Comparison of ENCODE assay signal across 35 cellular contexts in genomic region chrX:152932598-152933175, GRCh38.
"Had no signal": no experiment of that assay in that cellular context is flagged by ENCODE, and none has a peak within 500 bp of the region (broad histone marks: within the 10 kb centered on the region; RNA-seq: fewer than 3 reads in every experiment).

No MANE protein-coding gene starts in this region.

- H3K27ac ChIP-seq: adrenal gland, body of pancreas, coronary artery, dorsolateral prefrontal cortex, WERI-Rb-1 had no signal

- DNase-seq: activated B cell treated with CpG ODN at 0.5 μM for 24 hours; activated CD4-positive, alpha-beta T cell treated with anti-CD3 and anti-CD28 coated beads for 48 hours; activated CD4-positive, alpha-beta T cell treated with anti-CD3 and anti-CD28 coated beads, Interleukin-2, amount 50 U/mL, for 1 hour; activated CD4-positive, alpha-beta T cell treated with anti-CD3 and anti-CD28 coated beads, Interleukin-2, amount 50 U/mL, for 48 hours; activated CD8-positive, alpha-beta memory T cell treated with anti-CD3 and anti-CD28 coated beads, Interleukin-2, amount 10 ng/mL, durations not matched to agents 7 days and 5 days; activated CD8-positive, alpha-beta memory T cell treated with anti-CD3 and anti-CD28 coated beads, Interleukin-2, amount 50 U/mL, for 4 hours; activated CD8-positive, alpha-beta T cell treated with anti-CD3 and anti-CD28 coated beads, Interleukin-2, amount 10 ng/mL, durations not matched to agents 7 days and 5 days; activated effector memory CD4-positive, alpha-beta T cell treated with anti-CD3 and anti-CD28 coated beads, Interleukin-2, amount 50 U/mL, for 16 hours; activated naive CD4-positive, alpha-beta T cell treated with anti-CD3 and anti-CD28 coated beads for 36 hours; activated naive CD8-positive, alpha-beta T cell treated with anti-CD3 and anti-CD28 coated beads for 36 hours; activated naive CD8-positive, alpha-beta T cell treated with anti-CD3 and anti-CD28 coated beads, Interleukin-2, amount 50 U/mL, for 24 hours; activated T-cell treated with anti-CD3 and anti-CD28 coated beads, Interleukin-2, amount 50 U/mL, for 1 hour; activated T-cell treated with anti-CD3 and anti-CD28 coated beads, Interleukin-2, amount 50 U/mL, for 48 hours; amygdala; body of pancreas; central memory CD4-positive, alpha-beta T cell; cerebellar nuclear complex; effector memory CD4-positive, alpha-beta T cell; endodermal cell; foreskin fibroblast; SW 1271; T-helper 1 cell; T-helper 17 cell; T1000; WERI-Rb-1 had no signal

- H3K9me3 Mint-ChIP-seq: activated B cell treated with CpG ODN at 0.5 μM for 24 hours; activated naive CD4-positive, alpha-beta T cell treated with anti-CD3 and anti-CD28 coated beads for 36 hours; activated naive CD4-positive, alpha-beta T cell treated with anti-CD3 and anti-CD28 coated beads, Interleukin-2, amount 50 U/mL, for 24 hours; activated naive CD8-positive, alpha-beta T cell treated with anti-CD3 and anti-CD28 coated beads for 36 hours; activated naive CD8-positive, alpha-beta T cell treated with anti-CD3 and anti-CD28 coated beads, Interleukin-2, amount 50 U/mL, for 24 hours; activated T-helper 1 cell treated with anti-CD3 and anti-CD28 coated beads, Interleukin-12 subunit alpha, Interleukin-12 subunit beta, Interleukin-2, Interleukin-4 antibody, amounts not matched to agents 30 ng/mL and 10 ng/mL and 1 ng/mL, durations not matched to agents 14 hours and 24 hours and 36 hours; activated T-helper 2 cell treated with anti-CD3 and anti-CD28 coated beads, Interferon-gamma antibody, Interleukin-2, Interleukin-4, amounts not matched to agents 10 μg/mL and 5 μg/mL and 100 μg/mL, durations not matched to agents 14 hours and 24 hours and 36 hours; dendritic cell treated with granulocyte-macrophage colony-stimulating factor and Interleukin-4, amounts not matched to agents 40 ng/mL and 50 ng/mL, for 4 days; T-helper 2 cell treated with Interferon-gamma antibody and Interleukin-4, amounts not matched to agents 5 μg/mL and 100 μg/mL, for 36 hours had no signal

- H3K27ac Mint-ChIP-seq: activated B cell treated with CpG ODN at 0.5 μM for 24 hours; activated CD8-positive, alpha-beta memory T cell treated with anti-CD3 and anti-CD28 coated beads, Interleukin-2, amount 10 ng/mL, durations not matched to agents 7 days and 5 days; activated CD8-positive, alpha-beta T cell treated with anti-CD3 and anti-CD28 coated beads, Interleukin-2, amount 10 ng/mL, durations not matched to agents 7 days and 5 days; activated naive CD4-positive, alpha-beta T cell treated with anti-CD3 and anti-CD28 coated beads for 36 hours; activated naive CD4-positive, alpha-beta T cell treated with anti-CD3 and anti-CD28 coated beads, Interleukin-2, amount 50 U/mL, for 24 hours; activated naive CD8-positive, alpha-beta T cell treated with anti-CD3 and anti-CD28 coated beads for 36 hours; activated naive CD8-positive, alpha-beta T cell treated with anti-CD3 and anti-CD28 coated beads, Interleukin-2, amount 50 U/mL, for 24 hours; activated T-helper 1 cell treated with anti-CD3 and anti-CD28 coated beads, Interleukin-12 subunit alpha, Interleukin-12 subunit beta, Interleukin-2, Interleukin-4 antibody, amounts not matched to agents 30 ng/mL and 10 ng/mL and 1 ng/mL, durations not matched to agents 14 hours and 24 hours and 36 hours; activated T-helper 2 cell treated with anti-CD3 and anti-CD28 coated beads, Interferon-gamma antibody, Interleukin-2, Interleukin-4, amounts not matched to agents 10 μg/mL and 5 μg/mL and 100 μg/mL, durations not matched to agents 14 hours and 24 hours and 36 hours; dendritic cell treated with granulocyte-macrophage colony-stimulating factor and Interleukin-4, amounts not matched to agents 40 ng/mL and 50 ng/mL, for 4 days; endodermal cell; T-helper 17 cell; T-helper 2 cell treated with Interferon-gamma antibody and Interleukin-4, amounts not matched to agents 5 μg/mL and 100 μg/mL, for 36 hours had no signal

- ATAC-seq: activated CD4-positive, CD25-positive, alpha-beta regulatory T cell treated with anti-CD3 and anti-CD28 coated beads, Interleukin-2, amount 50 U/mL, for 24 hours; activated CD8-positive, alpha-beta memory T cell treated with anti-CD3 and anti-CD28 coated beads, Interleukin-2, amount 10 ng/mL, durations not matched to agents 7 days and 5 days; activated CD8-positive, alpha-beta T cell treated with anti-CD3 and anti-CD28 coated beads, Interleukin-2, amount 10 ng/mL, durations not matched to agents 7 days and 5 days; activated naive CD8-positive, alpha-beta T cell treated with anti-CD3 and anti-CD28 coated beads, Interleukin-2, amount 50 U/mL, for 24 hours; body of pancreas; esophagus mucosa; T-helper 17 cell had no signal

- H3K9me3 ChIP-seq: adrenal gland, body of pancreas had no signal

- H3K4me3 Mint-ChIP-seq: activated B cell treated with CpG ODN at 0.5 μM for 24 hours; activated CD8-positive, alpha-beta memory T cell treated with anti-CD3 and anti-CD28 coated beads, Interleukin-2, amount 10 ng/mL, durations not matched to agents 7 days and 5 days; activated CD8-positive, alpha-beta T cell treated with anti-CD3 and anti-CD28 coated beads, Interleukin-2, amount 10 ng/mL, durations not matched to agents 7 days and 5 days; activated naive CD4-positive, alpha-beta T cell treated with anti-CD3 and anti-CD28 coated beads for 36 hours; activated naive CD4-positive, alpha-beta T cell treated with anti-CD3 and anti-CD28 coated beads, Interleukin-2, amount 50 U/mL, for 24 hours; activated naive CD8-positive, alpha-beta T cell treated with anti-CD3 and anti-CD28 coated beads for 36 hours; activated naive CD8-positive, alpha-beta T cell treated with anti-CD3 and anti-CD28 coated beads, Interleukin-2, amount 50 U/mL, for 24 hours; activated T-helper 1 cell treated with anti-CD3 and anti-CD28 coated beads, Interleukin-12 subunit alpha, Interleukin-12 subunit beta, Interleukin-2, Interleukin-4 antibody, amounts not matched to agents 30 ng/mL and 10 ng/mL and 1 ng/mL, durations not matched to agents 14 hours and 24 hours and 36 hours; dendritic cell treated with granulocyte-macrophage colony-stimulating factor and Interleukin-4, amounts not matched to agents 40 ng/mL and 50 ng/mL, for 4 days; endodermal cell; T-helper 17 cell; T-helper 2 cell treated with Interferon-gamma antibody and Interleukin-4, amounts not matched to agents 5 μg/mL and 100 μg/mL, for 36 hours had no signal

- H3K27me3 Mint-ChIP-seq: activated CD8-positive, alpha-beta memory T cell treated with anti-CD3 and anti-CD28 coated beads, Interleukin-2, amount 10 ng/mL, durations not matched to agents 7 days and 5 days; activated naive CD4-positive, alpha-beta T cell treated with anti-CD3 and anti-CD28 coated beads, Interleukin-2, amount 50 U/mL, for 24 hours; activated naive CD8-positive, alpha-beta T cell treated with anti-CD3 and anti-CD28 coated beads for 36 hours; dendritic cell treated with granulocyte-macrophage colony-stimulating factor and Interleukin-4, amounts not matched to agents 40 ng/mL and 50 ng/mL, for 4 days; T-helper 17 cell had no signal

- H3K4me1 ChIP-seq: adrenal gland, body of pancreas had no signal

- H3K4me1 Mint-ChIP-seq: activated B cell treated with CpG ODN at 0.5 μM for 24 hours; activated CD8-positive, alpha-beta memory T cell treated with anti-CD3 and anti-CD28 coated beads, Interleukin-2, amount 10 ng/mL, durations not matched to agents 7 days and 5 days; activated naive CD4-positive, alpha-beta T cell treated with anti-CD3 and anti-CD28 coated beads, Interleukin-2, amount 50 U/mL, for 24 hours; activated naive CD8-positive, alpha-beta T cell treated with anti-CD3 and anti-CD28 coated beads for 36 hours; activated naive CD8-positive, alpha-beta T cell treated with anti-CD3 and anti-CD28 coated beads, Interleukin-2, amount 50 U/mL, for 24 hours; endodermal cell had no signal

- H3K36me3 ChIP-seq: adrenal gland, WERI-Rb-1 had no signal

- H3K4me3 ChIP-seq: adrenal gland, body of pancreas, coronary artery, dorsolateral prefrontal cortex had no signal

- H3K36me3 Mint-ChIP-seq: activated CD8-positive, alpha-beta memory T cell treated with anti-CD3 and anti-CD28 coated beads, Interleukin-2, amount 10 ng/mL, durations not matched to agents 7 days and 5 days; activated naive CD4-positive, alpha-beta T cell treated with anti-CD3 and anti-CD28 coated beads, Interleukin-2, amount 50 U/mL, for 24 hours; activated naive CD8-positive, alpha-beta T cell treated with anti-CD3 and anti-CD28 coated beads for 36 hours had no signal

- H3K27me3 ChIP-seq: adrenal gland, body of pancreas had no signal
